ENCODE assay signal across 16 cellular contexts in genomic region chr7:89826574-89826973, GRCh38.
A peak's percentile ranks its signal among the peaks of the same experiment; 100 is the strongest.
DNase-seq lines count a peak whose midpoint lies in the region; FAIRE-seq and TF ChIP-seq lines count a peak whose summit lies in the region.
"Had no signal": no experiment of that assay in that cellular context is flagged by ENCODE, and none has a peak within 500 bp of the region (broad histone marks: within the 10 kb centered on the region; RNA-seq: fewer than 3 reads in every experiment).

No MANE protein-coding gene starts in this region.

- TF ChIP-seq POLR2A in GM12891 (IDR thresholded peaks at IDR 0.05; ENCODE audit: low read depth, low read length) = no peak

- no peak overlapping the region for H3K27ac ChIP-seq in C4-2B
- H3K27ac ChIP-seq: A549, BLaER1 had no signal

- no peak for FAIRE-seq in GM12891 (lab: Jason Lieb, UNC)
- FAIRE-seq: A549, H1 had no signal

- TF ChIP-seq CTCF in C4-2B (conservative IDR thresholded peaks at IDR 0.05) = peak; percentile 16
- no peak for TF ChIP-seq CTCF in GM20000 (IDR thresholded peaks at IDR 0.05; ENCODE audit: extremely low read depth, missing control alignments)

- DNase-seq in NAMALWA (ENCODE audit: low spot score) (peak; percentile 15), SW480 (ENCODE audit: low spot score) (peak; percentile 13), GM12891 (ENCODE audit: insufficient read length, low spot score) (no peak), HT-29 (ENCODE audit: low spot score) (no peak), GM20000 (ENCODE audit: low spot score) (no peak)
- DNase-seq: Calu3; CD8-positive, alpha-beta T cell; DMS 273 treated with DMSO at 0.1 percent for 48 hours; DMS79; GF-D8; H9; KG1 had no signal

TF ChIP-seq in GM12891, 5 proteins besides CTCF, POLR2A, EP300 and RAD21:
- TF ChIP-seq TAF1 (IDR thresholded peaks at IDR 0.05; ENCODE audit: low read depth, low read length) (no peak), SPI1 (IDR thresholded peaks at IDR 0.05; ENCODE audit: low read depth, low read length) (no peak), POU2F2 (IDR thresholded peaks at IDR 0.05; ENCODE audit: low read depth, low read length) (no peak), PAX5 (IDR thresholded peaks at IDR 0.05; ENCODE audit: insufficient read depth, low read length, severe bottlenecking) (no peak), POLR2AphosphoS5 (IDR thresholded peaks at IDR 0.05; ENCODE audit: low read depth, low read length) (no peak)

Comparison
In these comparisons a context has a peak if more than half of its experiments do, and no peak if none do; other contexts are left out.
1. DNase-seq: peak in NAMALWA (single experiment) and SW480 (single experiment); none in GM12891 (single experiment), HT-29 (single experiment) and GM20000 (single experiment).